In genomic region chr1:43554444-43554992, GRCh38 we compare ENCODE assay signal across 9 cellular contexts. TPM values are rescaled to one million over a fixed set of nuclear protein-coding genes. Genes with fewer than 3 reads are reported as not detected.
DNase-seq lines count a peak whose midpoint lies in the region; ATAC-seq and TF ChIP-seq lines count a peak whose summit lies in the region.
"Had no signal": no experiment of that assay in that cellular context is flagged by ENCODE, and none has a peak within 500 bp of the region (broad histone marks: within the 10 kb centered on the region; RNA-seq: fewer than 3 reads in every experiment).

No MANE protein-coding gene starts in this region.

- no peaks in the 10 kb centered on the region for H4K20me1 ChIP-seq in SK-N-SH (ENCODE audit: insufficient read depth)

- H3K4me2 ChIP-seq in SK-N-SH: no peak overlapping the region

- POLR2A ChIA-PET in HEK293T (lab: Yijun Ruan, JAX): interaction anchor here (1.0 kb wide), 1 partner anchor 96 kb away, joined by 5 read pairs; the partner anchor contains the start of gene KDM4A
- POLR2A ChIA-PET in SK-N-SH (lab: Yijun Ruan, JAX): no interaction called here

- peak overlapping the region; percentile 17 for H3K4me3 Mint-ChIP-seq in endothelial cell (ENCODE audit: unreplicated experiment)

- CTCF ChIA-PET in HEK293T (lab: Yijun Ruan, JAX) (interaction anchor here (0.6 to 0.9 kb wide), 7 partner anchors 12 to 348 kb away, joined by 3 to 5 read pairs (median 3); no protein-coding TSS in a partner anchor), SK-N-SH (lab: Yijun Ruan, JAX) (interaction anchor here (0.6 to 1.6 kb wide), 6 partner anchors 10 to 41 kb away, joined by 3 to 7 read pairs (median 4); no protein-coding TSS in a partner anchor)

- no peak overlapping the region for H2AFZ ChIP-seq in SK-N-SH (ENCODE audit: low read depth)

- peaks cover 10% of the 10 kb centered on the region for H3K36me3 Mint-ChIP-seq in endothelial cell (ENCODE audit: low read depth, unreplicated experiment)
- H3K36me3 Mint-ChIP-seq: immature natural killer cell had no signal

- no peak overlapping the region for H3K27ac Mint-ChIP-seq in endothelial cell (ENCODE audit: unreplicated experiment)

- no peaks in the 10 kb centered on the region for H3K9me2 ChIP-seq in SK-N-SH

- H3K4me1 ChIP-seq in SK-N-SH (ENCODE audit: control insufficient read depth in 1 of 2, insufficient read depth in 2 of 2, low read depth in 1 of 2, low read length in 1 of 2): peaks cover 12 to 27% of the 10 kb centered on the region in 2 experiments; a peak in 3 of 4 replicates

- no peak for ATAC-seq in HG02642 (IDR thresholded peaks at IDR 0.05; ENCODE audit: poor library complexity, unreplicated experiment)

- peaks cover 19% of the 10 kb centered on the region; the same call in 1 of the 2 replicates for H3K79me2 ChIP-seq in SK-N-SH (ENCODE audit: insufficient read depth)

- peaks cover 3 to 9% of the 10 kb centered on the region in 2 experiments for H3K36me3 ChIP-seq in SK-N-SH (replicated peaks in 1 of 2; ENCODE audit: control insufficient read depth in 1 of 2, insufficient read depth in 2 of 2, low read length in 1 of 2)

- DNase-seq in COLO668 (lab: John Stamatoyannopoulos, UW; ENCODE audit: unreplicated experiment) (peak; percentile 44), HEK293T (ENCODE audit: extremely low spot score) (peak; percentile 45), SK-N-SH (peak; percentile 57), endothelial cell (ENCODE audit: low spot score) (peak; percentile 56), skeletal muscle cell (ENCODE audit: low read depth) (peak; percentile 16), NCI-H187 treated with DMSO at 0.1 percent for 48 hours (lab: John Stamatoyannopoulos, UW) (no peak), GDM1 (lab: John Stamatoyannopoulos, UW) (no peak)

- H3K9ac ChIP-seq in SK-N-SH: no peak overlapping the region

- H3K9me3 ChIP-seq in SK-N-SH: no peaks in the 10 kb centered on the region

- H3K4me3 ChIP-seq in SK-N-SH (ENCODE audit: low read depth in 2 of 2, low read length in 1 of 2) (no peak overlapping the region), skeletal muscle cell (ENCODE audit: low read depth, low read length) (no peak overlapping the region)

- peaks cover 5% of the 10 kb centered on the region for H3K27me3 Mint-ChIP-seq in endothelial cell (ENCODE audit: unreplicated experiment)

- no peaks in the 10 kb centered on the region for H3K9me3 Mint-ChIP-seq in endothelial cell (ENCODE audit: unreplicated experiment)
- H3K9me3 Mint-ChIP-seq: immature natural killer cell had no signal

- 83% methylated on average over 6 of the region's 6 CpGs for WGBS in SK-N-SH (ENCODE audit: low lambda C conversion rate)

- TF ChIP-seq EP300 in SK-N-SH (IDR thresholded peaks at IDR 0.05; ENCODE audit: borderline replicate concordance in 1 of 2, low read depth in 1 of 2, low read length in 1 of 2): no peak

- peak; percentile 42 for TF ChIP-seq RAD21 in SK-N-SH (IDR thresholded peaks at IDR 0.05; ENCODE audit: low read length)

- peak; percentile 63 for TF ChIP-seq CTCF in SK-N-SH (IDR thresholded peaks at IDR 0.05)
- no peak for TF ChIP-seq CTCF in endothelial cell (IDR thresholded peaks at IDR 0.05; ENCODE audit: unreplicated experiment)

- H3K27me3 ChIP-seq in SK-N-SH (ENCODE audit: insufficient read depth): no peaks in the 10 kb centered on the region

- H3K27ac ChIP-seq in SK-N-SH (ENCODE audit: low read depth in 2 of 2, low read length in 1 of 2): 0 out of 4 replicates have a peak overlapping the region, but pooled peaks of 1 of the 2 experiments have one; percentile 4

- H3F3A ChIP-seq in SK-N-SH (replicated peaks; ENCODE audit: insufficient read depth): peaks cover 4% of the 10 kb centered on the region

- H3K4me1 Mint-ChIP-seq in endothelial cell (ENCODE audit: unreplicated experiment): peaks cover 12% of the 10 kb centered on the region

TF ChIP-seq in HEK293T, 16 proteins besides CTCF, POLR2A, EP300 and RAD21:
- TF ChIP-seq PKNOX1 (IDR thresholded peaks at IDR 0.05) (no peak), L3MBTL2 (conservative IDR thresholded peaks at IDR 0.05) (no peak), SP1 (IDR thresholded peaks at IDR 0.05) (no peak), CTBP1 (IDR thresholded peaks at IDR 0.05; ENCODE audit: borderline replicate concordance) (no peak), BHLHE40 (IDR thresholded peaks at IDR 0.05; ENCODE audit: borderline replicate concordance) (no peak), ELF4 (IDR thresholded peaks at IDR 0.05) (no peak), FOXK2 (IDR thresholded peaks at IDR 0.05) (no peak), FOXA1 (IDR thresholded peaks at IDR 0.05) (no peak), ZNF384 (IDR thresholded peaks at IDR 0.05) (no peak), FOXM1 (IDR thresholded peaks at IDR 0.05; ENCODE audit: borderline replicate concordance) (no peak), TARDBP (IDR thresholded peaks at IDR 0.05) (no peak), HDGF (IDR thresholded peaks at IDR 0.05; ENCODE audit: borderline replicate concordance) (no peak), NFRKB (IDR thresholded peaks at IDR 0.05) (no peak), LEF1 (IDR thresholded peaks at IDR 0.05; ENCODE audit: borderline replicate concordance) (no peak), SUZ12 (IDR thresholded peaks at IDR 0.05) (no peak), ARNT (IDR thresholded peaks at IDR 0.05) (no peak)

TF ChIP-seq in SK-N-SH, 30 proteins besides CTCF, POLR2A, EP300 and RAD21:
- TF ChIP-seq GATA2 (CRISPR knock-in tag; IDR thresholded peaks at IDR 0.05): no peak
- TF ChIP-seq SMC3 (IDR thresholded peaks at IDR 0.05; ENCODE audit: low read depth, low read length): 0 out of 2 replicates have a peak, but pooled peaks have one; percentile 9
- TF ChIP-seq PBX3 (IDR thresholded peaks at IDR 0.05): no peak
- TF ChIP-seq NFIC (IDR thresholded peaks at IDR 0.05; ENCODE audit: borderline replicate concordance): no peak

RNA-seq across cellular contexts. Expression of gene PTPRF, which starts 23.8 kb away (rescaled TPM):
- polyA plus RNA-seq in SK-N-SH (2012; rRNA removed): 67.6 and 72.7 TPM in 2 replicates
- 36.8 and 50.6 TPM in 2 replicates for polyA plus RNA-seq in SK-N-SH (2012; cell fraction: cytosol; rRNA removed)
- polyA plus RNA-seq in SK-N-SH (2012; cell fraction: nucleus; rRNA removed): 97.5 and 115 TPM in 2 replicates
- 145 TPM for total RNA-seq in endothelial cell (ENCODE audit: unreplicated experiment)
- polyA plus RNA-seq: immature natural killer cell had no signal

Comparison
In these comparisons a context has a peak if more than half of its experiments do, and no peak if none do; other contexts are left out.
1. DNase-seq: peak in COLO668 (single experiment), HEK293T (single experiment), SK-N-SH (single experiment), endothelial cell (single experiment) and skeletal muscle cell (single experiment); none in NCI-H187 treated with DMSO at 0.1 percent for 48 hours (single experiment) and GDM1 (single experiment).